In genomic region chr15:63945005-63945788, GRCh38 we compare ENCODE assay signal across 8 cellular contexts.
DNase-seq lines count a peak whose midpoint lies in the region; ATAC-seq and TF ChIP-seq lines count a peak whose summit lies in the region.

No MANE protein-coding gene starts in this region.

- no peaks in the 10 kb centered on the region for H3K27me3 ChIP-seq in uterus

- H3K9me3 ChIP-seq in uterus = no peaks in the 10 kb centered on the region

- no peaks in the 10 kb centered on the region for H3K36me3 ChIP-seq in uterus

- peak; percentile 29 for DNase-seq in DMS53 treated with DMSO at 0.1 percent for 48 hours (lab: John Stamatoyannopoulos, UW; ENCODE audit: unreplicated experiment)
- DNase-seq in HuH-7 (ENCODE audit: low spot score) = peak; percentile 71
- peak; percentile 69 for DNase-seq in SKM-1 (lab: John Stamatoyannopoulos, UW; ENCODE audit: unreplicated experiment)
- peak; percentile 73 for DNase-seq in activated naive CD4-positive, alpha-beta T cell treated with anti-CD3 and anti-CD28 coated beads, Interleukin-2, amount 50 U/mL, for 16 hours
- DNase-seq in head of caudate nucleus = peak; percentile 42 to 91 (median 74)
- peak; percentile 91 for DNase-seq in posterior vena cava (ENCODE audit: low spot score)
- peak; percentile 58 to 59 for DNase-seq in uterus

- no peak for ATAC-seq in HG02763 (IDR thresholded peaks at IDR 0.05; ENCODE audit: unreplicated experiment)

- no peak for TF ChIP-seq POLR2A in uterus (IDR thresholded peaks at IDR 0.05)

- H3K4me1 ChIP-seq in uterus = no peaks in the 10 kb centered on the region

- intact Hi-C loops in head of caudate nucleus (cut with DNase I) (loop anchor here (10.0 kb wide), 1 partner anchor 100 kb away; the partner anchor contains the start of gene DAPK2), posterior vena cava (cut with DNase I) (no loop called here), uterus (cut with DNase I; ENCODE audit: low total_unique reads) (no loop called here)

- H3K27ac ChIP-seq in uterus = no peak overlapping the region

- no peak overlapping the region for H3K4me3 ChIP-seq in uterus

- TF ChIP-seq CTCF in uterus (IDR thresholded peaks at IDR 0.05) = peak; percentile 71 to 86 (median 73)

Comparison
In these comparisons a context has a peak if more than half of its experiments do, and no peak if none do; other contexts are left out.
1. DNase-seq: peak in every context shown above with its lines; median percentile 91 in posterior vena cava; 74 in head of caudate nucleus; 73 in activated naive CD4-positive, alpha-beta T cell treated with anti-CD3 and anti-CD28 coated beads, Interleukin-2, amount 50 U/mL, for 16 hours; 71 in HuH-7; 69 in SKM-1; 58 in uterus; 29 in DMS53 treated with DMSO at 0.1 percent for 48 hours.